ENCODE assay signal across 1 cellular context in the genomic region with DNA sequence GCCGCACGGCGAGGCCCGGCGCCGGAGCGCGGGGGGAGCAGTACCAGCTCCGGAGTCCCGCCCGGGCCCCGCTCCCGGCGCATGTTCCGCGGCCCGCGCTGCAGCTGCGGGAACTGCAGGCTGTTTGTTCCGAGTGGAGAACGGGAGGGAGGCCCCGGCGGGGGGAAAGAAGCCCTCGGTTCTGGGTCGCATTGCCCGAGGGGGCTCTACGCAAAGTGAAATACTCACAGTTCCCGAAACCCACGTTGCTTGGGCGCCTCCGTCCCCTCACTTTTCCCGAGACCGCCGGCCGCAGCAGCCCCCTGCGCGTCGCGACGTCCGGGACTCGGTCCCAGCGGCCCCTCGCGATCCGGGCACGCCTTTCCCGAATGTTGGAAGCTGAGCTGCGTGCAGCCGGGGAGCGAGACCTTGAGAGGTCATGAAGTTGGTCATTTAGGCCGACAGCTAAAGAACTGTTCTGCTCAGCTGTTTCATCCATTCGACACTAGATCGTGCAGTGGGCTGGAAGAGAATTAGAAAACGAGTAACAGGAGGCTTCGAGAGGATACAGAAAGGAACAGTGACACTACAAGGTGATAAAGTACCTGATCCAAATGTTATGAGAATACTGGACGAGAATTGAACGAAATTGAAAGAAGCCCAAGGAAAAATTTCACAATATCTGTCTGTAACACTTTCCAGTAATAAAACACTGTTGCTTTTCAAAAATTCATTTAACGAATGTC.
TF ChIP-seq lines count a peak whose summit lies in the region.

No MANE protein-coding gene starts in this region.

TF ChIP-seq in neural cell, 6 proteins besides CTCF, POLR2A, EP300 and RAD21 (continued from another document):
- TF ChIP-seq, protein P1, sequence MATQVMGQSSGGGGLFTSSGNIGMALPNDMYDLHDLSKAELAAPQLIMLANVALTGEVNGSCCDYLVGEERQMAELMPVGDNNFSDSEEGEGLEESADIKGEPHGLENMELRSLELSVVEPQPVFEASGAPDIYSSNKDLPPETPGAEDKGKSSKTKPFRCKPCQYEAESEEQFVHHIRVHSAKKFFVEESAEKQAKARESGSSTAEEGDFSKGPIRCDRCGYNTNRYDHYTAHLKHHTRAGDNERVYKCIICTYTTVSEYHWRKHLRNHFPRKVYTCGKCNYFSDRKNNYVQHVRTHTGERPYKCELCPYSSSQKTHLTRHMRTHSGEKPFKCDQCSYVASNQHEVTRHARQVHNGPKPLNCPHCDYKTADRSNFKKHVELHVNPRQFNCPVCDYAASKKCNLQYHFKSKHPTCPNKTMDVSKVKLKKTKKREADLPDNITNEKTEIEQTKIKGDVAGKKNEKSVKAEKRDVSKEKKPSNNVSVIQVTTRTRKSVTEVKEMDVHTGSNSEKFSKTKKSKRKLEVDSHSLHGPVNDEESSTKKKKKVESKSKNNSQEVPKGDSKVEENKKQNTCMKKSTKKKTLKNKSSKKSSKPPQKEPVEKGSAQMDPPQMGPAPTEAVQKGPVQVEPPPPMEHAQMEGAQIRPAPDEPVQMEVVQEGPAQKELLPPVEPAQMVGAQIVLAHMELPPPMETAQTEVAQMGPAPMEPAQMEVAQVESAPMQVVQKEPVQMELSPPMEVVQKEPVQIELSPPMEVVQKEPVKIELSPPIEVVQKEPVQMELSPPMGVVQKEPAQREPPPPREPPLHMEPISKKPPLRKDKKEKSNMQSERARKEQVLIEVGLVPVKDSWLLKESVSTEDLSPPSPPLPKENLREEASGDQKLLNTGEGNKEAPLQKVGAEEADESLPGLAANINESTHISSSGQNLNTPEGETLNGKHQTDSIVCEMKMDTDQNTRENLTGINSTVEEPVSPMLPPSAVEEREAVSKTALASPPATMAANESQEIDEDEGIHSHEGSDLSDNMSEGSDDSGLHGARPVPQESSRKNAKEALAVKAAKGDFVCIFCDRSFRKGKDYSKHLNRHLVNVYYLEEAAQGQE (IDR thresholded peaks at IDR 0.05; ENCODE audit: borderline replicate concordance), result no peak
TF ChIP-seq in neural cell: peak in this region for 1.
